In genomic region chr17:78111012-78111726, GRCh38 we compare ENCODE assay signal across 18 cellular contexts. TPM values are rescaled to one million over a fixed set of nuclear protein-coding genes. Genes with fewer than 3 reads are reported as not detected.
DNase-seq lines count a peak whose midpoint lies in the region; ATAC-seq and TF ChIP-seq lines count a peak whose summit lies in the region.
"Had no signal": no experiment of that assay in that cellular context is flagged by ENCODE, and none has a peak within 500 bp of the region (broad histone marks: within the 10 kb centered on the region; RNA-seq: fewer than 3 reads in every experiment).

No MANE protein-coding gene starts in this region.

- TF ChIP-seq CTCF in cardiac muscle cell (IDR thresholded peaks at IDR 0.05; ENCODE audit: low read depth, low read length): no peak
- no peak for TF ChIP-seq CTCF in GM20000 (IDR thresholded peaks at IDR 0.05; ENCODE audit: extremely low read depth, missing control alignments)

- H3K27me3 ChIP-seq in cardiac muscle cell: no peaks in the 10 kb centered on the region
- H3K27me3 ChIP-seq: Peyer's patch had no signal

- H3K9me3 ChIP-seq in cardiac muscle cell (ENCODE audit: low read depth): no peaks in the 10 kb centered on the region
- H3K9me3 ChIP-seq: HAP-1, mucosa of descending colon, Peyer's patch had no signal

- intact Hi-C loops in Right ventricle myocardium superior (cut with DNase I) (loop anchor here (5.0 to 10.0 kb wide), 2 partner anchors 141 to 314 kb away; no protein-coding TSS in a partner anchor), left cardiac atrium (cut with DNase I) (loop anchor here (5.0 to 10.0 kb wide), 3 partner anchors 66 to 141 kb away; no protein-coding TSS in a partner anchor)

- no peak for DNase-seq in cardiac muscle cell (ENCODE audit: low read depth in 1 of 2, low spot score in 1 of 2)
- DNase-seq in Right ventricle myocardium superior: no peak
- DNase-seq in left cardiac atrium: peak; percentile 20
- peak in 1 of 49 donors; percentile 37 for DNase-seq in substantia nigra (lab: John Stamatoyannopoulos, UW)
- DNase-seq in GM20000 (ENCODE audit: low spot score): no peak
- no peak for DNase-seq in NCI-H2029 (lab: John Stamatoyannopoulos, UW)
- DNase-seq: activated gamma-delta T cell treated with Interleukin-2 at 50 U/mL for 16 hours; foreskin melanocyte; Kasumi-1; NCI-H510A treated with DMSO at 0.1 percent for 48 hours; Peyer's patch; stimulated activated CD4-positive, alpha-beta T cell treated with anti-CD3 and anti-CD28 coated beads, Interleukin-2, amount 100 ng/mL, for 24 hours had no signal

- H3K4me3 ChIP-seq in cardiac muscle cell: no peak overlapping the region
- H3K4me3 ChIP-seq: HAP-1, mucosa of descending colon, Peyer's patch had no signal

- ATAC-seq in Right ventricle myocardium superior (ENCODE audit: poor library complexity) (no peak), left cardiac atrium (peak in 1 of 2 donors; percentile 5)
- ATAC-seq: mucosa of descending colon had no signal

- H3K4me1 ChIP-seq in cardiac muscle cell (ENCODE audit: low read depth): peaks cover 6% of the 10 kb centered on the region

- H3K36me3 ChIP-seq in cardiac muscle cell: no peaks in the 10 kb centered on the region
- H3K36me3 ChIP-seq: HAP-1 had no signal

- H3K27ac ChIP-seq in cardiac muscle cell (peak overlapping the region; percentile 60), substantia nigra (ENCODE audit: low read depth, low read length, poor library complexity, severe bottlenecking) (peak overlapping the region; percentile 100)
- H3K27ac ChIP-seq: HL-60, Peyer's patch had no signal

RNA-seq across cellular contexts. Expression of gene TMC6, which starts 17.4 kb away (rescaled TPM):
- 83.0 and 144 TPM in 2 replicates for total RNA-seq in cardiac muscle cell
- 85.4 and 128 TPM in 2 replicates for polyA plus RNA-seq in cardiac muscle cell
- 57.2 TPM for total RNA-seq in Right ventricle myocardium superior
- 10 to 100 TPM; 24.9 to 32.0 TPM for total RNA-seq in left cardiac atrium

RNA-seq across cellular contexts. Expression of gene TMC8, which starts 19.4 kb away (rescaled TPM):
- total RNA-seq in cardiac muscle cell (0.42 and 1.1 TPM in 2 replicates), Right ventricle myocardium superior (1.6 TPM), left cardiac atrium (1 to 10 TPM; 3.8 to 4.3 TPM)
- polyA plus RNA-seq in cardiac muscle cell: 1.8 and 3.1 TPM in 2 replicates
- polyA plus RNA-seq: AG04450 had no signal

RNA-seq across cellular contexts. Expression of gene C17orf99, which starts 35.0 kb away (rescaled TPM):
- not detected in 2 replicates for total RNA-seq in cardiac muscle cell
- not detected in 2 replicates for polyA plus RNA-seq in cardiac muscle cell
- total RNA-seq in Right ventricle myocardium superior: not detected
- total RNA-seq in left cardiac atrium: not detected
- total RNA-seq: endodermal cell; mucosa of descending colon; T-helper 2 cell treated with Interferon-gamma antibody and Interleukin-4, amounts not matched to agents 100 ng/mL and 5 ng/mL, for 36 hours had no signal
- polyA plus RNA-seq: AG04450 had no signal

RNA-seq across cellular contexts. Expression of gene SYNGR2, which starts 57.2 kb away (rescaled TPM):
- total RNA-seq in cardiac muscle cell (107 and 126 TPM in 2 replicates), Right ventricle myocardium superior (99.8 TPM), left cardiac atrium (10 to 100 TPM; 73.4 to 84.5 TPM)
- 262 and 269 TPM in 2 replicates for polyA plus RNA-seq in cardiac muscle cell
